Comparison of ENCODE assay signal across 25 cellular contexts in the genomic region with DNA sequence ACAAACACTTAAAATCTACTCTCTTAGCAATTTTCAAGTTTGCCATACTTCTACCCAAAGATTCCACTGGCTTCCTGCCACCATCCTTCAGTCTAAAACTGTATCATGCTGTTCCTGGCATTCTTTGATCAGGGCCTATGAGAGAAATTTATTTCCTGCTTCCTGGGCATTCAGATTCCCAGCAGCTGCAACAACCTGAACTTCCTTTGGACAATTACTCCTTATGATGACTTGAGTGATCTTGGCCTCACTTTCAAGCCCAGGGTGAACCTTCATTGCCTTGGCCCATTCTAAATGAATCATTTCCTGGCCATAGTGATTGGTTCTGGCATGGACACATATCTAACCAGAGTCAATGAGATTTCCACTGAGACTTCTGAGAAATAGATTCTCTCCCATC. TPM values are rescaled to one million over a fixed set of nuclear protein-coding genes. Genes with fewer than 3 reads are reported as not detected.
DNase-seq lines count a peak whose midpoint lies in the region; ATAC-seq and TF ChIP-seq lines count a peak whose summit lies in the region.
"Had no signal": no experiment of that assay in that cellular context is flagged by ENCODE, and none has a peak within 500 bp of the region (broad histone marks: within the 10 kb centered on the region; RNA-seq: fewer than 3 reads in every experiment).

No MANE protein-coding gene starts in this region.

- no peaks in the 10 kb centered on the region for H3K36me3 ChIP-seq in breast epithelium
- H3K36me3 ChIP-seq in lower lobe of right lung: no peaks in the 10 kb centered on the region
- no peaks in the 10 kb centered on the region for H3K36me3 ChIP-seq in vagina
- H3K36me3 ChIP-seq: BE2C, MG63 had no signal

- no peak for TF ChIP-seq POLR2A in breast epithelium (IDR thresholded peaks at IDR 0.05)
- no peak for TF ChIP-seq POLR2A in vagina (IDR thresholded peaks at IDR 0.05)

- H3K27ac ChIP-seq in breast epithelium: no peak overlapping the region
- no peak overlapping the region for H3K27ac ChIP-seq in lower lobe of right lung
- no peak overlapping the region for H3K27ac ChIP-seq in vagina
- H3K27ac ChIP-seq: 22Rv1 had no signal

- no TSS peak for BruUV-seq in MCF 10A (replicated peaks; lab: Mats Ljungman, UMichigan)

- H3K4me3 Mint-ChIP-seq in MCF 10A (ENCODE audit: unreplicated experiment): no peak overlapping the region
- H3K4me3 Mint-ChIP-seq: GM23338, H9 had no signal

- no peaks in the 10 kb centered on the region for H3K9me3 Mint-ChIP-seq in MCF 10A (ENCODE audit: unreplicated experiment)
- H3K9me3 Mint-ChIP-seq: GM23338, H9 had no signal

- DNase-seq in MCF 10A (ENCODE audit: unreplicated experiment): peak; percentile 5
- DNase-seq in breast epithelium (ENCODE audit: low spot score in 2 of 2): no peak
- DNase-seq in fibroblast of mammary gland (ENCODE audit: low read depth): peak; percentile 17
- no peak for DNase-seq in lower lobe of right lung
- DNase-seq in dedifferentiated amniotic fluid mesenchymal stem cell (ENCODE audit: extremely low spot score): no peak
- no peak for DNase-seq in GDM1 (lab: John Stamatoyannopoulos, UW)
- no peak for DNase-seq in vagina (ENCODE audit: extremely low spot score in 2 of 2)
- DNase-seq: ACHN; BE2C; Calu3; DND-41; H9; Kasumi-1; MG63; NCI-H2029; NCI-H446 treated with DMSO at 0.1 percent for 48 hours; NCI-H526; NCI-H82; NK-92 treated with Interleukin-12 subunit alpha and Interleukin-12 subunit beta, amount 100 ng/mL, for 24 hours; PC-3 had no signal

- ATAC-seq in lower lobe of right lung: peak; percentile 50 to 61
- no peak for ATAC-seq in HG02852 (IDR thresholded peaks at IDR 0.05; ENCODE audit: unreplicated experiment)
- ATAC-seq: GM23338, K562, PC-3 had no signal

- TF ChIP-seq CTCF in MCF 10A (IDR thresholded peaks at IDR 0.05; ENCODE audit: unreplicated experiment) (no peak), breast epithelium (IDR thresholded peaks at IDR 0.05) (no peak), fibroblast of mammary gland (conservative IDR thresholded peaks at IDR 0.05; ENCODE audit: control insufficient read depth, insufficient read depth, low read depth, low read length) (no peak), lower lobe of right lung (IDR thresholded peaks at IDR 0.05) (no peak), vagina (IDR thresholded peaks at IDR 0.05) (no peak)

- H3K4me1 ChIP-seq in breast epithelium (no peaks in the 10 kb centered on the region), lower lobe of right lung (no peaks in the 10 kb centered on the region), vagina (no peaks in the 10 kb centered on the region)
- H3K4me1 ChIP-seq: BE2C had no signal

- H3K27ac Mint-ChIP-seq in MCF 10A (ENCODE audit: low read depth, unreplicated experiment): no peak overlapping the region
- H3K27ac Mint-ChIP-seq: GM23338, H9 had no signal

- no peaks in the 10 kb centered on the region for H3K36me3 Mint-ChIP-seq in MCF 10A (ENCODE audit: insufficient read depth, unreplicated experiment)

- H3K4me1 Mint-ChIP-seq in MCF 10A (ENCODE audit: insufficient read depth, unreplicated experiment): no peaks in the 10 kb centered on the region
- H3K4me1 Mint-ChIP-seq: GM23338, H9 had no signal

- H3K4me3 ChIP-seq in breast epithelium: no peak overlapping the region
- H3K4me3 ChIP-seq in fibroblast of mammary gland (ENCODE audit: control insufficient read depth, low read depth, low read length): no peak overlapping the region
- H3K4me3 ChIP-seq in lower lobe of right lung: no peak overlapping the region
- no peak overlapping the region for H3K4me3 ChIP-seq in vagina
- H3K4me3 ChIP-seq: GM23338, K562, MG63 had no signal

- H3K9me3 ChIP-seq in breast epithelium (no peaks in the 10 kb centered on the region), lower lobe of right lung (no peaks in the 10 kb centered on the region), vagina (no peaks in the 10 kb centered on the region)
- H3K9me3 ChIP-seq: BE2C, MG63 had no signal

- H3K27me3 Mint-ChIP-seq in MCF 10A (ENCODE audit: insufficient read depth, unreplicated experiment): no peaks in the 10 kb centered on the region

- intact Hi-C loops in MCF 10A (cut with micrococcal nuclease): loop anchor here (5.0 kb wide), 1 partner anchor 1371 kb away; no protein-coding TSS in a partner anchor
- intact Hi-C loops in breast epithelium (cut with DNase I; ENCODE audit: low total_unique reads): no loop called here
- intact Hi-C loops in lower lobe of right lung (cut with DNase I): loop anchor here (10.0 kb wide), 1 partner anchor 1378 kb away; no protein-coding TSS in a partner anchor
- intact Hi-C loops in vagina (cut with DNase I): loop anchor here (5.0 kb wide), 1 partner anchor 1376 kb away; no protein-coding TSS in a partner anchor

- H3K27me3 ChIP-seq in breast epithelium: no peaks in the 10 kb centered on the region
- H3K27me3 ChIP-seq in lower lobe of right lung (ENCODE audit: low read depth): peaks cover 11% of the 10 kb centered on the region
- H3K27me3 ChIP-seq in vagina: no peaks in the 10 kb centered on the region
- H3K27me3 ChIP-seq: BE2C, MG63 had no signal

- POLR2A ChIA-PET in MCF 10A (lab: Yijun Ruan, JAX): no interaction called here

- CTCF ChIA-PET in MCF 10A (lab: Yijun Ruan, JAX): interaction anchor here (1.3 to 5.0 kb wide), 6 partner anchors 129 to 1524 kb away, joined by 3 to 47 read pairs (median 23); no protein-coding TSS in a partner anchor

RNA-seq across cellular contexts. Expression of a gene that starts 18.0 kb away (rescaled TPM):
- total RNA-seq in MCF 10A (2022) (70.5 and 71.1 TPM in 2 replicates), breast epithelium (10 to 100 TPM; 21.6 to 26.6 (median 22.5) TPM), lower lobe of right lung (62.2 TPM), vagina (28.2 TPM)

RNA-seq across cellular contexts. Expression of a gene that starts 26.2 kb away (rescaled TPM):
- total RNA-seq in MCF 10A (2022): 9.0 and 12.2 TPM in 2 replicates
- 1 to 10 TPM in 2 of 3 donors, under 1 TPM in 1; 0.48 to 5.1 (median 3.6) TPM for total RNA-seq in breast epithelium
- total RNA-seq in lower lobe of right lung: 2.6 TPM
- total RNA-seq in vagina: 4.2 TPM
- total RNA-seq: SK-MEL-5 had no signal

Comparison
In these comparisons a context has a peak if more than half of its experiments do, and no peak if none do; other contexts are left out.
1. DNase-seq: peak in MCF 10A (single experiment) and fibroblast of mammary gland (single experiment); none in breast epithelium (0 of 2), lower lobe of right lung (single experiment), dedifferentiated amniotic fluid mesenchymal stem cell (single experiment), GDM1 (single experiment) and vagina (0 of 2).